In genomic region chr19:534088-534487, GRCh38 we compare ENCODE assay signal across 11 cellular contexts. TPM values are rescaled to one million over a fixed set of nuclear protein-coding genes. Genes with fewer than 3 reads are reported as not detected.
DNase-seq lines count a peak whose midpoint lies in the region; ATAC-seq and TF ChIP-seq lines count a peak whose summit lies in the region.
"Had no signal": no experiment of that assay in that cellular context is flagged by ENCODE, and none has a peak within 500 bp of the region (broad histone marks: within the 10 kb centered on the region; RNA-seq: fewer than 3 reads in every experiment).

No MANE protein-coding gene starts in this region.

- H3K9me3 Mint-ChIP-seq in activated CD8-positive, alpha-beta memory T cell treated with anti-CD3 and anti-CD28 coated beads, Interleukin-2, amount 10 ng/mL, durations not matched to agents 7 days and 5 days (ENCODE audit: low read depth), result no peaks in the 10 kb centered on the region
- no peaks in the 10 kb centered on the region for H3K9me3 Mint-ChIP-seq in activated T-helper 2 cell treated with anti-CD3 and anti-CD28 coated beads, Interferon-gamma antibody, Interleukin-2, Interleukin-4, amounts not matched to agents 10 μg/mL and 5 μg/mL and 100 μg/mL, durations not matched to agents 14 hours and 24 hours and 36 hours

- H3K4me3 Mint-ChIP-seq in activated CD8-positive, alpha-beta memory T cell treated with anti-CD3 and anti-CD28 coated beads, Interleukin-2, amount 10 ng/mL, durations not matched to agents 7 days and 5 days, result no peak overlapping the region
- peak overlapping the region; percentile 84 for H3K4me3 Mint-ChIP-seq in activated T-helper 2 cell treated with anti-CD3 and anti-CD28 coated beads, Interferon-gamma antibody, Interleukin-2, Interleukin-4, amounts not matched to agents 10 μg/mL and 5 μg/mL and 100 μg/mL, durations not matched to agents 14 hours and 24 hours and 36 hours (ENCODE audit: low read depth)

- TF ChIP-seq EP300 in suprapubic skin (IDR thresholded peaks at IDR 0.05), result no peak

- H3K36me3 Mint-ChIP-seq in activated CD8-positive, alpha-beta memory T cell treated with anti-CD3 and anti-CD28 coated beads, Interleukin-2, amount 10 ng/mL, durations not matched to agents 7 days and 5 days, result peaks cover 4% of the 10 kb centered on the region
- H3K36me3 Mint-ChIP-seq in activated T-helper 2 cell treated with anti-CD3 and anti-CD28 coated beads, Interferon-gamma antibody, Interleukin-2, Interleukin-4, amounts not matched to agents 10 μg/mL and 5 μg/mL and 100 μg/mL, durations not matched to agents 14 hours and 24 hours and 36 hours (ENCODE audit: low read depth), result peaks cover 15% of the 10 kb centered on the region

- no CpG with 5 or more reads among the region's 14 CpGs for WGBS in right lobe of liver (ENCODE audit: insufficient coverage, low coverage, low lambda C conversion rate, missing lambda C conversion rate)
- 79% methylated on average over 10 of the region's 14 CpGs for WGBS in suprapubic skin

- peaks cover 0 to 23% (median 11%) of the 10 kb centered on the region in 4 donors for H3K4me1 ChIP-seq in right lobe of liver
- H3K4me1 ChIP-seq in suprapubic skin, result peaks cover 32% of the 10 kb centered on the region

- TF ChIP-seq POLR2A in right lobe of liver (IDR thresholded peaks at IDR 0.05) (no peak), suprapubic skin (IDR thresholded peaks at IDR 0.05) (no peak)

- no peaks in the 10 kb centered on the region for H3K9me3 ChIP-seq in right lobe of liver
- H3K9me3 ChIP-seq in suprapubic skin, result no peaks in the 10 kb centered on the region

- peak overlapping the region; percentile 83 to 95 (median 88) for H3K27ac ChIP-seq in right lobe of liver
- H3K27ac ChIP-seq in suprapubic skin, result no peak overlapping the region

- H3K27me3 ChIP-seq in right lobe of liver (no peaks in the 10 kb centered on the region), suprapubic skin (no peaks in the 10 kb centered on the region)

- H3K4me1 Mint-ChIP-seq in activated CD8-positive, alpha-beta memory T cell treated with anti-CD3 and anti-CD28 coated beads, Interleukin-2, amount 10 ng/mL, durations not matched to agents 7 days and 5 days, result peaks cover 18% of the 10 kb centered on the region
- peaks cover 3% of the 10 kb centered on the region for H3K4me1 Mint-ChIP-seq in activated T-helper 2 cell treated with anti-CD3 and anti-CD28 coated beads, Interferon-gamma antibody, Interleukin-2, Interleukin-4, amounts not matched to agents 10 μg/mL and 5 μg/mL and 100 μg/mL, durations not matched to agents 14 hours and 24 hours and 36 hours (ENCODE audit: low read depth)

- no peaks in the 10 kb centered on the region for H3K27me3 Mint-ChIP-seq in activated CD8-positive, alpha-beta memory T cell treated with anti-CD3 and anti-CD28 coated beads, Interleukin-2, amount 10 ng/mL, durations not matched to agents 7 days and 5 days
- H3K27me3 Mint-ChIP-seq in activated T-helper 2 cell treated with anti-CD3 and anti-CD28 coated beads, Interferon-gamma antibody, Interleukin-2, Interleukin-4, amounts not matched to agents 10 μg/mL and 5 μg/mL and 100 μg/mL, durations not matched to agents 14 hours and 24 hours and 36 hours (ENCODE audit: low read depth), result no peaks in the 10 kb centered on the region

- H3K36me3 ChIP-seq in right lobe of liver, result peaks cover 4 to 31% (median 13%) of the 10 kb centered on the region in 4 donors
- H3K36me3 ChIP-seq in suprapubic skin, result peaks cover 36% of the 10 kb centered on the region

- peak overlapping the region in 2 of 3 donors; percentile 94 to 95 for H3K4me3 ChIP-seq in right lobe of liver
- H3K4me3 ChIP-seq in suprapubic skin, result peak overlapping the region; percentile 86

- peak overlapping the region; percentile 19 for H3K27ac Mint-ChIP-seq in activated CD8-positive, alpha-beta memory T cell treated with anti-CD3 and anti-CD28 coated beads, Interleukin-2, amount 10 ng/mL, durations not matched to agents 7 days and 5 days
- H3K27ac Mint-ChIP-seq in activated T-helper 2 cell treated with anti-CD3 and anti-CD28 coated beads, Interferon-gamma antibody, Interleukin-2, Interleukin-4, amounts not matched to agents 10 μg/mL and 5 μg/mL and 100 μg/mL, durations not matched to agents 14 hours and 24 hours and 36 hours, result no peak overlapping the region

- intact Hi-C loops in activated T-helper 2 cell treated with anti-CD3 and anti-CD28 coated beads, Interferon-gamma antibody, Interleukin-2, Interleukin-4, amounts not matched to agents 10 μg/mL and 5 μg/mL and 100 μg/mL, durations not matched to agents 14 hours and 24 hours and 36 hours (cut with micrococcal nuclease), result loop anchor here (10.0 kb wide), 1 partner anchor 101 kb away; the partner anchor contains the start of genes FGF22 and POLRMT
- intact Hi-C loops in right lobe of liver (cut with DNase I), result no loop called here

- CTCF ChIA-PET in activated CD8-positive, alpha-beta memory T cell treated with anti-CD3 and anti-CD28 coated beads, Interleukin-2, amount 10 ng/mL, durations not matched to agents 7 days and 5 days (lab: Charles Lee), result interaction anchor here (8.5 kb wide), 1 partner anchor 22 kb away, joined by 94 read pairs; no protein-coding TSS in a partner anchor

- no peak for DNase-seq in activated CD8-positive, alpha-beta memory T cell treated with anti-CD3 and anti-CD28 coated beads, Interleukin-2, amount 10 ng/mL, durations not matched to agents 7 days and 5 days
- DNase-seq in activated CD8-positive, alpha-beta memory T cell treated with anti-CD3 and anti-CD28 coated beads, Interleukin-2, amount 50 U/mL, for 4 hours, result no peak
- DNase-seq in activated T-helper 2 cell treated with anti-CD3 and anti-CD28 coated beads, Interferon-gamma antibody, Interleukin-2, Interleukin-4, amounts not matched to agents 10 μg/mL and 5 μg/mL and 100 μg/mL, durations not matched to agents 14 hours and 24 hours and 36 hours (ENCODE audit: low spot score), result no peak
- DNase-seq in right lobe of liver (no peak), suprapubic skin (ENCODE audit: low spot score in 2 of 2) (no peak), NCI-H128 (lab: John Stamatoyannopoulos, UW; ENCODE audit: unreplicated experiment) (no peak)
- DNase-seq in stimulated activated CD4-positive, alpha-beta T cell treated with anti-CD3 and anti-CD28 coated beads, Interleukin-15, amount 100 ng/mL, for 24 hours, result no peak
- DNase-seq: effector CD8-positive, alpha-beta T cell; NCI-H2227 treated with DMSO at 0.1 percent for 48 hours had no signal

- TF ChIP-seq CTCF in right lobe of liver (IDR thresholded peaks at IDR 0.05) (no peak), suprapubic skin (IDR thresholded peaks at IDR 0.05) (no peak)

- no peak for ATAC-seq in activated CD8-positive, alpha-beta memory T cell treated with anti-CD3 and anti-CD28 coated beads, Interleukin-2, amount 10 ng/mL, durations not matched to agents 7 days and 5 days
- ATAC-seq in right lobe of liver (no peak), GM19467 (IDR thresholded peaks at IDR 0.05; ENCODE audit: unreplicated experiment) (no peak)

RNA-seq across cellular contexts. Expression of gene CDC34, which starts 2.5 kb away (rescaled TPM):
- 10 to 100 TPM; 58.3 to 58.9 TPM for total RNA-seq in activated CD8-positive, alpha-beta memory T cell treated with anti-CD3 and anti-CD28 coated beads, Interleukin-2, amount 10 ng/mL, durations not matched to agents 7 days and 5 days
- 53.7 and 55.7 TPM in 2 replicates for total RNA-seq in activated T-helper 2 cell treated with anti-CD3 and anti-CD28 coated beads, Interferon-gamma antibody, Interleukin-2, Interleukin-4, amounts not matched to agents 10 μg/mL and 5 μg/mL and 100 μg/mL, durations not matched to agents 14 hours and 24 hours and 36 hours
- total RNA-seq in right lobe of liver (10 to 100 TPM; 44.8 to 81.8 (median 49.5) TPM), suprapubic skin (10 to 100 TPM; 48.3 to 90.3 (median 72.9) TPM)

RNA-seq across cellular contexts. Expression of gene GZMM, which starts 9.8 kb away (rescaled TPM):
- total RNA-seq in activated CD8-positive, alpha-beta memory T cell treated with anti-CD3 and anti-CD28 coated beads, Interleukin-2, amount 10 ng/mL, durations not matched to agents 7 days and 5 days, result 10 to 100 TPM; 46.9 to 76.3 TPM
- total RNA-seq in activated T-helper 2 cell treated with anti-CD3 and anti-CD28 coated beads, Interferon-gamma antibody, Interleukin-2, Interleukin-4, amounts not matched to agents 10 μg/mL and 5 μg/mL and 100 μg/mL, durations not matched to agents 14 hours and 24 hours and 36 hours, result 29.9 and 31.8 TPM in 2 replicates
- total RNA-seq in right lobe of liver, result under 1 TPM in 3 of 6 experiments, not detected in 3; 0.59 to 0.95 (median 0.74) TPM
- total RNA-seq in suprapubic skin, result under 1 TPM in 1 of 4 donors, not detected in 3; 0.97 TPM

RNA-seq across cellular contexts. Expression of gene TPGS1, which starts 26.8 kb away (rescaled TPM):
- 10 to 100 TPM; 19.4 to 21.6 TPM for total RNA-seq in activated CD8-positive, alpha-beta memory T cell treated with anti-CD3 and anti-CD28 coated beads, Interleukin-2, amount 10 ng/mL, durations not matched to agents 7 days and 5 days
- total RNA-seq in activated T-helper 2 cell treated with anti-CD3 and anti-CD28 coated beads, Interferon-gamma antibody, Interleukin-2, Interleukin-4, amounts not matched to agents 10 μg/mL and 5 μg/mL and 100 μg/mL, durations not matched to agents 14 hours and 24 hours and 36 hours, result 13.6 and 15.7 TPM in 2 replicates
- 10 to 100 TPM in 3 of 6 experiments, 1 to 10 TPM in 3; 8.2 to 42.2 (median 10.3) TPM for total RNA-seq in right lobe of liver
- total RNA-seq in suprapubic skin, result 10 to 100 TPM; 10.8 to 23.3 (median 20.9) TPM

RNA-seq across cellular contexts. Expression of gene MADCAM1, which starts 37.8 kb away (rescaled TPM):
- total RNA-seq in activated CD8-positive, alpha-beta memory T cell treated with anti-CD3 and anti-CD28 coated beads, Interleukin-2, amount 10 ng/mL, durations not matched to agents 7 days and 5 days, result under 1 TPM; 0.16 to 0.44 TPM
- total RNA-seq in activated T-helper 2 cell treated with anti-CD3 and anti-CD28 coated beads, Interferon-gamma antibody, Interleukin-2, Interleukin-4, amounts not matched to agents 10 μg/mL and 5 μg/mL and 100 μg/mL, durations not matched to agents 14 hours and 24 hours and 36 hours, result 0.18 and 0.21 TPM in 2 replicates
- total RNA-seq in right lobe of liver (under 1 TPM; 0.11 to 0.69 (median 0.31) TPM), suprapubic skin (under 1 TPM in 1 of 4 donors, not detected in 3; 0.64 TPM)
- total RNA-seq: mononuclear cell had no signal

RNA-seq across cellular contexts. Expression of gene BSG, which starts 38.3 kb away (rescaled TPM):
- 100 to 1,000 TPM; 206 to 225 TPM for total RNA-seq in activated CD8-positive, alpha-beta memory T cell treated with anti-CD3 and anti-CD28 coated beads, Interleukin-2, amount 10 ng/mL, durations not matched to agents 7 days and 5 days
- total RNA-seq in activated T-helper 2 cell treated with anti-CD3 and anti-CD28 coated beads, Interferon-gamma antibody, Interleukin-2, Interleukin-4, amounts not matched to agents 10 μg/mL and 5 μg/mL and 100 μg/mL, durations not matched to agents 14 hours and 24 hours and 36 hours, result 300 and 304 TPM in 2 replicates
- total RNA-seq in right lobe of liver (100 to 1,000 TPM in 4 of 6 experiments, 10 to 100 TPM in 2; 88.6 to 369 (median 124) TPM), suprapubic skin (100 to 1,000 TPM; 265 to 314 (median 285) TPM)

Comparison
In these comparisons a context has a peak if more than half of its experiments do, and no peak if none do; other contexts are left out.
1. RNA of gene GZMM, which starts 9.8 kb away (total RNA-seq): 46.9 to 76.3 TPM in activated CD8-positive, alpha-beta memory T cell treated with anti-CD3 and anti-CD28 coated beads, Interleukin-2, amount 10 ng/mL, durations not matched to agents 7 days and 5 days and 29.9 to 31.8 TPM in activated T-helper 2 cell treated with anti-CD3 and anti-CD28 coated beads, Interferon-gamma antibody, Interleukin-2, Interleukin-4, amounts not matched to agents 10 μg/mL and 5 μg/mL and 100 μg/mL, durations not matched to agents 14 hours and 24 hours and 36 hours; 0.59 to 0.95 TPM in right lobe of liver and 0.97 TPM in suprapubic skin; every median in the first group is over 10 times any median in the second.